Comparison of ENCODE assay signal across 22 cellular contexts in genomic region chr2:208502288-208502687, GRCh38.
A peak's percentile ranks its signal among the peaks of the same experiment; 100 is the strongest.
DNase-seq lines count a peak whose midpoint lies in the region; ATAC-seq, FAIRE-seq and TF ChIP-seq lines count a peak whose summit lies in the region.
"Had no signal": no experiment of that assay in that cellular context is flagged by ENCODE, and none has a peak within 500 bp of the region (broad histone marks: within the 10 kb centered on the region; RNA-seq: fewer than 3 reads in every experiment).

No MANE protein-coding gene starts in this region.

- H4K20me1 ChIP-seq in K562 (replicated peaks; ENCODE audit: control insufficient read depth, insufficient read depth, low read length): no peaks in the 10 kb centered on the region
- H4K20me1 ChIP-seq: BLaER1 had no signal

- H3K36me3 ChIP-seq in K562 (ENCODE audit: control insufficient read depth, insufficient read depth, low read length): no peaks in the 10 kb centered on the region
- H3K36me3 ChIP-seq: BE2C, BLaER1 had no signal

- no peaks in the 10 kb centered on the region for H3K9me3 ChIP-seq in K562 (replicated peaks; ENCODE audit: control insufficient read depth, insufficient read depth, low read depth, low read length)
- H3K9me3 ChIP-seq: BE2C, Caco-2 had no signal

- no peak for FAIRE-seq in K562 (lab: Jason Lieb, UNC)
- FAIRE-seq: A204.1, D721Med, G401.6, GM12891, GM19239 had no signal

- peak overlapping the region; percentile 66 for H3K4me2 ChIP-seq in K562 (ENCODE audit: insufficient read depth, low read length)
- H3K4me2 ChIP-seq: BLaER1 had no signal

- TF ChIP-seq EP300 in K562 (IDR thresholded peaks at IDR 0.05; ENCODE audit: low read length): no peak

- CTCF ChIA-PET in K562 (lab: Yijun Ruan, JAX; ENCODE audit: low intra/inter-chr PET ratio): no interaction called here

- DNase-seq in NCI-H748 (lab: John Stamatoyannopoulos, UW; ENCODE audit: unreplicated experiment) (peak; percentile 28), NCI-H748 treated with DMSO at 0.1 percent for 48 hours (lab: John Stamatoyannopoulos, UW) (no peak), NAMALWA (ENCODE audit: low spot score) (peak; percentile 6), K562 (ENCODE audit: extremely low read depth in 1 of 4, low spot score in 3 of 4) (no peak), kidney tubule cell (ENCODE audit: low spot score) (no peak)
- DNase-seq: 8988T; ACHN; BE2C; C1 segment of cervical spinal cord; Caco-2; Calu3; CD4-positive, alpha-beta memory T cell; CD4-positive, CD25-positive, alpha-beta regulatory T cell; DMS79 treated with DMSO at 0.1 percent for 48 hours; GF-D8 had no signal

- BruUV-seq in K562 (replicated peaks; lab: Mats Ljungman, UMichigan): no TSS peak

- intact Hi-C loops in K562 (cut with micrococcal nuclease): no loop called here

- no peak for TF ChIP-seq RAD21 in K562 (CRISPR knock-in tag; conservative IDR thresholded peaks at IDR 0.05 in 1 of 2, IDR thresholded peaks at IDR 0.05 in 1 of 2)

- TF ChIP-seq CTCF in K562 (IDR thresholded peaks at IDR 0.05 in 2 of 3, conservative IDR thresholded peaks at IDR 0.05 in 1 of 3; ENCODE audit: insufficient read depth in 2 of 3, low read depth in 1 of 3, low read length in 3 of 3): no peak

- H3K27me3 ChIP-seq in K562 (ENCODE audit: control insufficient read depth in 2 of 2, insufficient read depth in 2 of 2, low read length in 2 of 2): no peaks in the 10 kb centered on the region
- H3K27me3 ChIP-seq: BE2C, BLaER1 had no signal

- POLR2A ChIA-PET in K562 (lab: Yijun Ruan, JAX): interaction anchor here (1.2 to 1.6 kb wide), 2 partner anchors 9 to 13 kb away, joined by 3 to 6 read pairs; no protein-coding TSS in a partner anchor

- no peak overlapping the region for H3K9ac ChIP-seq in K562 (ENCODE audit: insufficient read depth in 1 of 2, low read depth in 2 of 2, low read length in 2 of 2)
- H3K9ac ChIP-seq: BLaER1 had no signal

- peak overlapping the region; percentile 93 for H2AFZ ChIP-seq in K562 (ENCODE audit: low read depth, low read length)

- H3K27ac ChIP-seq in K562 (ENCODE audit: extremely low read depth, low read depth, low read length): peak overlapping the region; percentile 77; the same call in 2 of the 3 replicates
- H3K27ac ChIP-seq: BLaER1 had no signal

- no peaks in the 10 kb centered on the region for H3K9me1 ChIP-seq in K562 (ENCODE audit: control insufficient read depth, insufficient read depth, low read length)

- in situ Hi-C loops in K562 (cut with MboI): no loop called here

- ATAC-seq in K562 (peak; percentile 61), GM19395 (IDR thresholded peaks at IDR 0.05; ENCODE audit: unreplicated experiment) (no peak)

- H3K4me1 ChIP-seq in K562 (replicated peaks in 1 of 2; ENCODE audit: control insufficient read depth in 2 of 2, insufficient read depth in 2 of 2, low read length in 2 of 2): peaks cover 0 to 11% of the 10 kb centered on the region in 2 experiments; a peak in 2 of 5 replicates
- H3K4me1 ChIP-seq: BLaER1, Caco-2 had no signal

- no peak for TF ChIP-seq POLR2A in K562 (conservative IDR thresholded peaks at IDR 0.05)

- H3K79me2 ChIP-seq in K562 (ENCODE audit: control insufficient read depth, insufficient read depth, low read length): no peaks in the 10 kb centered on the region

- H3K4me3 ChIP-seq in K562: no peak overlapping the region
- H3K4me3 ChIP-seq: BLaER1 had no signal

TF ChIP-seq in K562, 482 proteins besides CTCF, POLR2A, EP300 and RAD21:
- no peak for TF ChIP-seq ZKSCAN1 (IDR thresholded peaks at IDR 0.05; ENCODE audit: low read depth, low read length)
- TF ChIP-seq FOXJ2 (tag; IDR thresholded peaks at IDR 0.05): no peak
- TF ChIP-seq GMEB1 (CRISPR knock-in tag; IDR thresholded peaks at IDR 0.05): no peak
- TF ChIP-seq RFX5 (IDR thresholded peaks at IDR 0.05; ENCODE audit: low read depth, low read length): peak; percentile 68
- no peak for TF ChIP-seq ZBTB1 (CRISPR knock-in tag; IDR thresholded peaks at IDR 0.05; ENCODE audit: borderline replicate concordance, low read depth)
- no peak for TF ChIP-seq ZNF311 (CRISPR knock-in tag; IDR thresholded peaks at IDR 0.05)
- no peak for TF ChIP-seq SPI1 (IDR thresholded peaks at IDR 0.05; ENCODE audit: borderline replicate concordance, low read depth, low read length)
- no peak for TF ChIP-seq SAFB (IDR thresholded peaks at IDR 0.05; ENCODE audit: borderline replicate concordance, low read depth, low read length)
- TF ChIP-seq HEY1 (CRISPR knock-in tag; IDR thresholded peaks at IDR 0.05; ENCODE audit: borderline replicate concordance): no peak
TF ChIP-seq in K562: peak in this region for 1.

Comparison
In these comparisons a context has a peak if more than half of its experiments do, and no peak if none do; other contexts are left out.
1. DNase-seq: peak in NCI-H748 (single experiment) and NAMALWA (single experiment); none in NCI-H748 treated with DMSO at 0.1 percent for 48 hours (single experiment), K562 (0 of 4) and kidney tubule cell (single experiment).